ENCODE assay signal across 24 cellular contexts in the genomic region with DNA sequence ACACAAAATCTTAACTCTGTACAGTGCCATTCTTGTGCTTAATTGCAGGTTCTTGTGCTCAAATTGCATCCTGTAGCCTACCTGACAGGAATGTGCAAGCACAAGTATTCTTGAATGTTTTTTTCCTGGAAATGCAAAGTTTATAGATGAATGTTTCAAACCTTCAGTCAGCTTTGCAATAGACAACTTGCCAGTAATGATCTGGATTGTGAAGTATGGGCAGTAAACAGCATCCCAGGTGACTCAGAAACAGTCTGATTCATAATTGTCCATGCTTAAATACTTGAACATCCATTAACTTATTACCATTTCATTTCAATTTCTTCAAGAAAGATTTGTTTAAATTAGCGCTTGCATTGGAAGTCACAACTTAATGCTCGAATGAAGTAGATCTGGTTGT.
"Had no signal": no experiment of that assay in that cellular context is flagged by ENCODE, and none has a peak within 500 bp of the region (broad histone marks: within the 10 kb centered on the region; RNA-seq: fewer than 3 reads in every experiment).

No MANE protein-coding gene starts in this region.

- H3K27me3 Mint-ChIP-seq: activated naive CD8-positive, alpha-beta T cell; brain had no signal

- H3K27ac Mint-ChIP-seq: activated naive CD8-positive, alpha-beta T cell; activated T-cell treated with anti-CD3 and anti-CD28 coated beads, Interleukin-2, amount 50 U/mL, for 72 hours; brain; mesothelial cell of epicardium; naive B cell had no signal

- DNase-seq: activated CD4-positive, alpha-beta T cell treated with anti-CD3 and anti-CD28 coated beads for 4 hours; activated CD4-positive, alpha-beta T cell treated with anti-CD3 and anti-CD28 coated beads, Interleukin-2, amount 50 U/mL, for 4 hours; activated effector memory CD4-positive, alpha-beta T cell treated with Interleukin-2 at 50 U/mL for 16 hours; activated naive CD4-positive, alpha-beta T cell treated with Interleukin-2 at 50 U/mL for 16 hours; activated T-cell treated with anti-CD3 and anti-CD28 coated beads for 4 hours; activated T-cell treated with anti-CD3 and anti-CD28 coated beads, Interleukin-2, amount 50 U/mL, for 72 hours; aorta; caudate nucleus; glutamatergic neuron; islet precursor cell; left colon; naive B cell; pancreas; spleen; stimulated activated naive CD4-positive, alpha-beta T cell treated with Interleukin-2 at 50 U/mL for 16 hours had no signal

- ATAC-seq: activated T-cell treated with anti-CD3 and anti-CD28 coated beads, Interleukin-2, amount 50 U/mL, for 72 hours; esophagus mucosa; left colon; pancreas had no signal

- H3K27me3 ChIP-seq: pancreas, right atrium auricular region, spleen, tibial nerve had no signal

- H3K36me3 ChIP-seq: pancreas, prostate gland, right atrium auricular region, tibial nerve had no signal

- H3K4me1 ChIP-seq: pancreas, prostate gland, right atrium auricular region, spleen, tibial nerve had no signal

- H3K4me3 ChIP-seq: pancreas, prostate gland, right atrium auricular region, spleen, tibial nerve had no signal

- H3K9me3 Mint-ChIP-seq: activated T-cell treated with anti-CD3 and anti-CD28 coated beads, Interleukin-2, amount 50 U/mL, for 72 hours; mesothelial cell of epicardium; naive B cell had no signal

- H3K4me1 Mint-ChIP-seq: brain, naive B cell had no signal

- H3K9me3 ChIP-seq: pancreas, prostate gland, right atrium auricular region, spleen, tibial nerve had no signal

- FAIRE-seq: endothelial cell of umbilical vein, frontal cortex, pancreas had no signal

- H3K4me3 Mint-ChIP-seq: activated naive CD8-positive, alpha-beta T cell; activated T-cell treated with anti-CD3 and anti-CD28 coated beads, Interleukin-2, amount 50 U/mL, for 72 hours; brain; mesothelial cell of epicardium; naive B cell had no signal

- H3K27ac ChIP-seq: pancreas, prostate gland, right atrium auricular region, spleen, tibial nerve had no signal

- H3K36me3 Mint-ChIP-seq: activated naive CD8-positive, alpha-beta T cell; naive B cell had no signal
